12 cellular contexts compared by ENCODE assay signal in the genomic region with DNA sequence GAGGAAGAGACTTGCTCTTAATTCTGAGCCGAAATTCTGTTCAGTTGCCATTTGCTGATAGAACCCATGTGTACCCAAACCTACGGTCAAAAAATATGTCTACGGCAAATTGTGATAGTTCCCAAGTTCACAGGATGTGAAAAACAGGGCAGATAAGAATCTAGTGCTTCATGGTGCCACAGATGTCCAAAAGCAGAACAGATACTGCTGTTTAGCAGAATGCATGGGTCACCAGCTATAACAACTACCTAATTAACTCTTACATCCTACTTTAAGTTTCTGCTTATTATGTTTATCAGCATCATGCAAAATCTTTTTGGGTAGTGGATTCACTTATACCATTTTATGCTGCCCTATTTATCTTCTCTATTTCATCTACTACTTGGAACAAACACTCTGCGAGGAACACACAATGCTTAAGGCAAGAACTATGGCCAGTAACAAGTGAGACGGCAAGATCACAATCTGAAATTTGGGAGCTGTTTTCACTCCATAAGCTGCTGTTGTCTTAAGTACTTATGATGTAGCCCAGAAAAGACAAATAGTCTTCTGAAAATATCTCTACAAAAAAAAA.
A peak's percentile ranks its signal among the peaks of the same experiment; 100 is the strongest.
DNase-seq lines count a peak whose midpoint lies in the region; ATAC-seq and TF ChIP-seq lines count a peak whose summit lies in the region.
"Had no signal": no experiment of that assay in that cellular context is flagged by ENCODE, and none has a peak within 500 bp of the region (broad histone marks: within the 10 kb centered on the region; RNA-seq: fewer than 3 reads in every experiment).

No MANE protein-coding gene starts in this region.

- H3K9me3 Mint-ChIP-seq in activated T-helper 1 cell treated with anti-CD3 and anti-CD28 coated beads, Interleukin-12 subunit alpha, Interleukin-12 subunit beta, Interleukin-2, Interleukin-4 antibody, amounts not matched to agents 30 ng/mL and 10 ng/mL and 1 ng/mL, durations not matched to agents 14 hours and 24 hours and 36 hours: no peaks in the 10 kb centered on the region

- CTCF ChIA-PET in SK-N-SH (lab: Yijun Ruan, JAX): interaction anchor here (1.2 to 1.3 kb wide), 2 partner anchors 8 to 233 kb away, joined by 3 read pairs; no protein-coding TSS in a partner anchor

- H3K4me3 ChIP-seq in SK-N-SH (ENCODE audit: low read depth in 2 of 2, low read length in 1 of 2) (no peak overlapping the region), HAP-1 (no peak overlapping the region)
- H3K4me3 ChIP-seq: right lobe of liver had no signal

- peak overlapping the region in 1 of 2 experiments; percentile 73; a peak in 1 of 4 replicates for H3K27ac ChIP-seq in SK-N-SH (ENCODE audit: low read depth in 2 of 2, low read length in 1 of 2)
- H3K27ac ChIP-seq: KMS-11, right lobe of liver had no signal

- POLR2A ChIA-PET in SK-N-SH (lab: Yijun Ruan, JAX): interaction anchor here (0.6 kb wide), 1 partner anchor 64 kb away, joined by 4 read pairs; no protein-coding TSS in a partner anchor

- no peaks in the 10 kb centered on the region for H3K9me3 ChIP-seq in SK-N-SH
- H3K9me3 ChIP-seq in HAP-1: no peaks in the 10 kb centered on the region
- H3K9me3 ChIP-seq: right lobe of liver had no signal

- no peaks in the 10 kb centered on the region for H3F3A ChIP-seq in SK-N-SH (replicated peaks; ENCODE audit: insufficient read depth)

- H3K79me2 ChIP-seq in SK-N-SH (ENCODE audit: insufficient read depth): no peaks in the 10 kb centered on the region

- WGBS in SK-N-SH (ENCODE audit: low lambda C conversion rate): 16% methylated on average over 5 of the region's 5 CpGs

- TF ChIP-seq EP300 in SK-N-SH (IDR thresholded peaks at IDR 0.05; ENCODE audit: borderline replicate concordance in 1 of 2, low read depth in 1 of 2, low read length in 1 of 2): peak in 1 of 2 experiments; percentile 68; a peak in 1 of 4 replicates

- H4K20me1 ChIP-seq in SK-N-SH (ENCODE audit: insufficient read depth): no peaks in the 10 kb centered on the region

- intact Hi-C loops in activated T-helper 1 cell treated with anti-CD3 and anti-CD28 coated beads, Interleukin-12 subunit alpha, Interleukin-12 subunit beta, Interleukin-2, Interleukin-4 antibody, amounts not matched to agents 30 ng/mL and 10 ng/mL and 1 ng/mL, durations not matched to agents 14 hours and 24 hours and 36 hours (cut with micrococcal nuclease): no loop called here

- in situ Hi-C loops in HAP-1 (cut with MboI; ENCODE audit: low sequenced_read_pairs): no loop called here

- no peaks in the 10 kb centered on the region for H3K27me3 ChIP-seq in SK-N-SH (ENCODE audit: insufficient read depth)
- H3K27me3 ChIP-seq in HAP-1 (ENCODE audit: low read depth): 0 out of 2 replicates have a peak, but pooled peaks cover 3% of the 10 kb centered on the region
- H3K27me3 ChIP-seq: right lobe of liver had no signal

- no peak for TF ChIP-seq CTCF in SK-N-SH (IDR thresholded peaks at IDR 0.05)

- no peak overlapping the region for H2AFZ ChIP-seq in SK-N-SH (ENCODE audit: low read depth)

- H3K4me3 Mint-ChIP-seq in activated T-helper 1 cell treated with anti-CD3 and anti-CD28 coated beads, Interleukin-12 subunit alpha, Interleukin-12 subunit beta, Interleukin-2, Interleukin-4 antibody, amounts not matched to agents 30 ng/mL and 10 ng/mL and 1 ng/mL, durations not matched to agents 14 hours and 24 hours and 36 hours: no peak overlapping the region
- H3K4me3 Mint-ChIP-seq: CD4-positive, CD25-positive, alpha-beta regulatory T cell had no signal

- no peak; the same call in 1 of the 2 replicates for TF ChIP-seq RAD21 in SK-N-SH (IDR thresholded peaks at IDR 0.05; ENCODE audit: low read length)

- H3K9ac ChIP-seq in SK-N-SH: no peak overlapping the region
- H3K9ac ChIP-seq: KMS-11 had no signal

- ATAC-seq in GM18511 (IDR thresholded peaks at IDR 0.05; ENCODE audit: unreplicated experiment): peak; percentile 97
- ATAC-seq in GM21515 (IDR thresholded peaks at IDR 0.05; ENCODE audit: unreplicated experiment): peak; percentile 99
- peak; percentile 97 for ATAC-seq in HG03175 (IDR thresholded peaks at IDR 0.05; ENCODE audit: unreplicated experiment)

- H3K27me3 Mint-ChIP-seq in activated T-helper 1 cell treated with anti-CD3 and anti-CD28 coated beads, Interleukin-12 subunit alpha, Interleukin-12 subunit beta, Interleukin-2, Interleukin-4 antibody, amounts not matched to agents 30 ng/mL and 10 ng/mL and 1 ng/mL, durations not matched to agents 14 hours and 24 hours and 36 hours (ENCODE audit: insufficient read depth): no peaks in the 10 kb centered on the region
- H3K27me3 Mint-ChIP-seq: CD4-positive, CD25-positive, alpha-beta regulatory T cell had no signal

- DNase-seq in SK-N-SH (peak; percentile 22), HAP-1 (ENCODE audit: low spot score in 2 of 2) (no peak), NCI-H748 treated with DMSO at 0.1 percent for 48 hours (lab: John Stamatoyannopoulos, UW) (no peak), islet precursor cell (no peak)
- no peak for DNase-seq in activated T-helper 1 cell treated with anti-CD3 and anti-CD28 coated beads, Interleukin-12 subunit alpha, Interleukin-12 subunit beta, Interleukin-2, Interleukin-4 antibody, amounts not matched to agents 30 ng/mL and 10 ng/mL and 1 ng/mL, durations not matched to agents 14 hours and 24 hours and 36 hours (ENCODE audit: low spot score)
- DNase-seq: activated naive CD4-positive, alpha-beta T cell treated with Interleukin-2 at 50 U/mL for 16 hours; CD4-positive, CD25-positive, alpha-beta regulatory T cell; right lobe of liver had no signal

- no peaks in the 10 kb centered on the region for H3K4me1 Mint-ChIP-seq in activated T-helper 1 cell treated with anti-CD3 and anti-CD28 coated beads, Interleukin-12 subunit alpha, Interleukin-12 subunit beta, Interleukin-2, Interleukin-4 antibody, amounts not matched to agents 30 ng/mL and 10 ng/mL and 1 ng/mL, durations not matched to agents 14 hours and 24 hours and 36 hours (ENCODE audit: low read depth)
- H3K4me1 Mint-ChIP-seq: CD4-positive, CD25-positive, alpha-beta regulatory T cell had no signal

- H3K36me3 Mint-ChIP-seq in activated T-helper 1 cell treated with anti-CD3 and anti-CD28 coated beads, Interleukin-12 subunit alpha, Interleukin-12 subunit beta, Interleukin-2, Interleukin-4 antibody, amounts not matched to agents 30 ng/mL and 10 ng/mL and 1 ng/mL, durations not matched to agents 14 hours and 24 hours and 36 hours (ENCODE audit: low read depth): no peaks in the 10 kb centered on the region
- H3K36me3 Mint-ChIP-seq: CD4-positive, CD25-positive, alpha-beta regulatory T cell had no signal

- no peaks in the 10 kb centered on the region; a peak in 2 of 4 replicates for H3K4me1 ChIP-seq in SK-N-SH (ENCODE audit: control insufficient read depth in 1 of 2, insufficient read depth in 2 of 2, low read depth in 1 of 2, low read length in 1 of 2)
- H3K4me1 ChIP-seq in HAP-1: no peaks in the 10 kb centered on the region
- H3K4me1 ChIP-seq: right lobe of liver had no signal

- H3K27ac Mint-ChIP-seq in activated T-helper 1 cell treated with anti-CD3 and anti-CD28 coated beads, Interleukin-12 subunit alpha, Interleukin-12 subunit beta, Interleukin-2, Interleukin-4 antibody, amounts not matched to agents 30 ng/mL and 10 ng/mL and 1 ng/mL, durations not matched to agents 14 hours and 24 hours and 36 hours: no peak overlapping the region
- H3K27ac Mint-ChIP-seq: CD4-positive, CD25-positive, alpha-beta regulatory T cell had no signal

- no peaks in the 10 kb centered on the region for H3K9me2 ChIP-seq in SK-N-SH

- H3K36me3 ChIP-seq in SK-N-SH (replicated peaks in 1 of 2; ENCODE audit: control insufficient read depth in 1 of 2, insufficient read depth in 2 of 2, low read length in 1 of 2) (no peaks in the 10 kb centered on the region), HAP-1 (replicated peaks) (no peaks in the 10 kb centered on the region)
- H3K36me3 ChIP-seq: right lobe of liver had no signal

- H3K4me2 ChIP-seq in SK-N-SH: no peak overlapping the region
- H3K4me2 ChIP-seq: KMS-11 had no signal

TF ChIP-seq in SK-N-SH, 30 proteins besides CTCF, POLR2A, EP300 and RAD21 (continues in another document):
- TF ChIP-seq RCOR1 (IDR thresholded peaks at IDR 0.05; ENCODE audit: low read length) (peak; percentile 60; the same call in 1 of the 2 replicates), FOSL2 (IDR thresholded peaks at IDR 0.05; ENCODE audit: borderline replicate concordance, low read depth) (no peak), NRF1 (IDR thresholded peaks at IDR 0.05; ENCODE audit: low read depth, low read length) (no peak), SIN3A (IDR thresholded peaks at IDR 0.05; ENCODE audit: borderline replicate concordance, low read depth, low read length) (no peak), TAF1 (IDR thresholded peaks at IDR 0.05; ENCODE audit: borderline replicate concordance, low read depth, low read length) (no peak)
- TF ChIP-seq, protein P1, sequence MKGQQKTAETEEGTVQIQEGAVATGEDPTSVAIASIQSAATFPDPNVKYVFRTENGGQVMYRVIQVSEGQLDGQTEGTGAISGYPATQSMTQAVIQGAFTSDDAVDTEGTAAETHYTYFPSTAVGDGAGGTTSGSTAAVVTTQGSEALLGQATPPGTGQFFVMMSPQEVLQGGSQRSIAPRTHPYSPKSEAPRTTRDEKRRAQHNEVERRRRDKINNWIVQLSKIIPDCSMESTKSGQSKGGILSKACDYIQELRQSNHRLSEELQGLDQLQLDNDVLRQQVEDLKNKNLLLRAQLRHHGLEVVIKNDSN (IDR thresholded peaks at IDR 0.05; ENCODE audit: borderline replicate concordance, low read depth): no peak
- TF ChIP-seq, protein P2, sequence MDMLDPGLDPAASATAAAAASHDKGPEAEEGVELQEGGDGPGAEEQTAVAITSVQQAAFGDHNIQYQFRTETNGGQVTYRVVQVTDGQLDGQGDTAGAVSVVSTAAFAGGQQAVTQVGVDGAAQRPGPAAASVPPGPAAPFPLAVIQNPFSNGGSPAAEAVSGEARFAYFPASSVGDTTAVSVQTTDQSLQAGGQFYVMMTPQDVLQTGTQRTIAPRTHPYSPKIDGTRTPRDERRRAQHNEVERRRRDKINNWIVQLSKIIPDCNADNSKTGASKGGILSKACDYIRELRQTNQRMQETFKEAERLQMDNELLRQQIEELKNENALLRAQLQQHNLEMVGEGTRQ (IDR thresholded peaks at IDR 0.05; ENCODE audit: borderline replicate concordance, low read depth, low read length): no peak
